ENCODE assay signal across 18 cellular contexts in the genomic region with DNA sequence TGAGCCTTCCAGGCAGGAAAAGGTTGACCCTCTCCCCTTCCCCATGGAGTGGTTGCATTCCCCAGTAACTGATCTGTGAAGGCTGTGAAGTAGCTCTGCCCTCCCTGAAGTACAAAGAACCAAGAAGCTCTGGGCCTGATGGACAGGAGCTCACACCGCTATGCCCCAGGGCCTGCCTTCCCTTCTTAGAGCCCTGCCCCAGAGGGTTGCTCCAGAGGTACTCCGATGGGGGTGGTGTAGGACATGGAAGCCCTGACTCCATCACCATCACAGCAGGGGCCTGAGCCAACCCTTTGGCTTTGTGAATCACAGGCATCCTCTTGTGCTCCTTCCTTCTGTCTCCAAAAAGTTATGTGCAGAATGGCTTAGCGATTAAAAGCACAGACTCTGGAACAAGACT. TPM values are rescaled to one million over a fixed set of nuclear protein-coding genes. Genes with fewer than 3 reads are reported as not detected.
A peak's percentile ranks its signal among the peaks of the same experiment; 100 is the strongest.
DNase-seq lines count a peak whose midpoint lies in the region; ATAC-seq and TF ChIP-seq lines count a peak whose summit lies in the region.
"Had no signal": no experiment of that assay in that cellular context is flagged by ENCODE, and none has a peak within 500 bp of the region (broad histone marks: within the 10 kb centered on the region; RNA-seq: fewer than 3 reads in every experiment).

No MANE protein-coding gene starts in this region.

- no peak overlapping the region for H3T11ph ChIP-seq in H9 (ENCODE audit: low read length)

- H4K91ac ChIP-seq in H9 (ENCODE audit: insufficient read length, low read depth, low read length): no peak overlapping the region

- no peak for TF ChIP-seq CTCF in H9 (conservative IDR thresholded peaks at IDR 0.05)

- no peak overlapping the region for H3K4me2 ChIP-seq in H9 (ENCODE audit: insufficient read depth, insufficient read length, low read length)

- H3K27me3 Mint-ChIP-seq in H9 (ENCODE audit: low read depth): no peaks in the 10 kb centered on the region

- H3K4me3 Mint-ChIP-seq in H9: no peak overlapping the region

- H3K79me1 ChIP-seq in H9 (ENCODE audit: insufficient read depth, low read depth, low read length, poor library complexity, severe bottlenecking): peaks cover 4% of the 10 kb centered on the region

- H3K23ac ChIP-seq in H9 (ENCODE audit: insufficient read length, low read depth, low read length): no peak overlapping the region

- H4K20me1 ChIP-seq in H9 (ENCODE audit: control insufficient read depth, insufficient read depth, insufficient read length): peaks cover 3% of the 10 kb centered on the region

- no peak overlapping the region for H3K14ac ChIP-seq in H9 (ENCODE audit: insufficient read depth, low read length)

- no peak overlapping the region for H3K9ac ChIP-seq in H9 (ENCODE audit: extremely low read depth, insufficient read length, low read length)

- H2BK5ac ChIP-seq in H9 (ENCODE audit: insufficient read length, low read length): no peak overlapping the region

- H2BK20ac ChIP-seq in H9 (ENCODE audit: low read depth, low read length, poor library complexity, severe bottlenecking): no peak overlapping the region

- DNase-seq in H9 (no peak), astrocyte of the hippocampus (ENCODE audit: low read depth, low spot score) (peak; percentile 19), islet precursor cell (peak; percentile 45), activated gamma-delta T cell (lab: John Stamatoyannopoulos, UW) (no peak), NCI-H748 treated with DMSO at 0.1 percent for 48 hours (lab: John Stamatoyannopoulos, UW) (no peak)
- no peak for DNase-seq in NK-92 treated with Interleukin-12 subunit alpha and Interleukin-12 subunit beta, amount 100 ng/mL, for 24 hours (lab: John Stamatoyannopoulos, UW)
- DNase-seq: ACHN, C1 segment of cervical spinal cord, DMS79, NCI-H1105 treated with DMSO at 0.1 percent for 48 hours, NCI-H1694, NCI-H2081 treated with DMSO at 0.1 percent for 48 hours, NCI-H446 treated with DMSO at 0.1 percent for 48 hours, OCI-M1, Right ventricle myocardium superior had no signal

- H2BK12ac ChIP-seq in H9 (ENCODE audit: insufficient read length, low read depth, low read length): no peak overlapping the region

- H3K23me2 ChIP-seq in H9 (ENCODE audit: insufficient read length, low read depth, low read length, poor library complexity, severe bottlenecking): no peaks in the 10 kb centered on the region

- H3K4me1 ChIP-seq in H9 (ENCODE audit: insufficient read depth, low read length): peaks cover 22% of the 10 kb centered on the region; the same call in 1 of the 2 replicates

- H3K79me2 ChIP-seq in H9 (ENCODE audit: insufficient read depth, low read length): peaks cover 12% of the 10 kb centered on the region; the same call in 1 of the 2 replicates

- no peak for ATAC-seq in GM18858 (IDR thresholded peaks at IDR 0.05; ENCODE audit: unreplicated experiment)
- ATAC-seq: HCT116, K562 had no signal

- no peak overlapping the region for H3K27ac ChIP-seq in H9 (ENCODE audit: insufficient read length, low read depth, low read length)

- no peaks in the 10 kb centered on the region; a peak in 1 of 5 replicates for H3K9me3 Mint-ChIP-seq in H9

- H2BK15ac ChIP-seq in H9 (ENCODE audit: low read depth, low read length): no peak overlapping the region

- H3K56ac ChIP-seq in H9 (ENCODE audit: insufficient read length, low read depth, low read length): no peak overlapping the region

- H4K5ac ChIP-seq in H9 (ENCODE audit: insufficient read length, low read depth, low read length): no peak overlapping the region

- H3K27ac Mint-ChIP-seq in H9: peak overlapping the region; percentile 39 to 65 (median 62); a peak in 5 of 7 replicates

- H2BK120ac ChIP-seq in H9 (ENCODE audit: low read depth, low read length, poor library complexity, severe bottlenecking): no peak overlapping the region

- WGBS in H9 (ENCODE audit: extremely low coverage, insufficient read length, low lambda C conversion rate): no CpG with 5 or more reads among the region's 3 CpGs

- no peaks in the 10 kb centered on the region for H3K9me3 ChIP-seq in H9 (ENCODE audit: control insufficient read depth, low read depth, low read length)

- peaks cover 43 to 47% of the 10 kb centered on the region in 2 experiments for H3K4me1 Mint-ChIP-seq in H9

- H3K36me3 Mint-ChIP-seq in H9 (ENCODE audit: insufficient read depth in 1 of 3, low read depth in 3 of 3): peaks cover 50 to 71% (median 56%) of the 10 kb centered on the region in 3 experiments; a peak in 6 of 7 replicates

- H2AFZ ChIP-seq in H9 (ENCODE audit: low read length): no peak overlapping the region

- no peaks in the 10 kb centered on the region for H3K27me3 ChIP-seq in H9 (ENCODE audit: insufficient read depth, low read length)

- no peak overlapping the region for H2AK5ac ChIP-seq in H9 (ENCODE audit: insufficient read length, low read length)

- H3K4ac ChIP-seq in H9 (ENCODE audit: low read depth, low read length): no peak overlapping the region

- no peak overlapping the region for H3K18ac ChIP-seq in H9 (ENCODE audit: insufficient read length, low read depth, low read length)

- H4K8ac ChIP-seq in H9 (replicated peaks; ENCODE audit: insufficient read length, low read depth, low read length): no peak overlapping the region

RNA-seq across cellular contexts. Expression of gene ADD2, which starts 57.7 kb away (rescaled TPM):
- total RNA-seq in H9 (2021): 124 TPM in 2 replicates

Comparison
In these comparisons a context has a peak if more than half of its experiments do, and no peak if none do; other contexts are left out.
1. DNase-seq: peak in astrocyte of the hippocampus (single experiment) and islet precursor cell (single experiment); none in H9 (single experiment), activated gamma-delta T cell (single experiment), NCI-H748 treated with DMSO at 0.1 percent for 48 hours (single experiment) and NK-92 treated with Interleukin-12 subunit alpha and Interleukin-12 subunit beta, amount 100 ng/mL, for 24 hours (single experiment).